In the genomic region with DNA sequence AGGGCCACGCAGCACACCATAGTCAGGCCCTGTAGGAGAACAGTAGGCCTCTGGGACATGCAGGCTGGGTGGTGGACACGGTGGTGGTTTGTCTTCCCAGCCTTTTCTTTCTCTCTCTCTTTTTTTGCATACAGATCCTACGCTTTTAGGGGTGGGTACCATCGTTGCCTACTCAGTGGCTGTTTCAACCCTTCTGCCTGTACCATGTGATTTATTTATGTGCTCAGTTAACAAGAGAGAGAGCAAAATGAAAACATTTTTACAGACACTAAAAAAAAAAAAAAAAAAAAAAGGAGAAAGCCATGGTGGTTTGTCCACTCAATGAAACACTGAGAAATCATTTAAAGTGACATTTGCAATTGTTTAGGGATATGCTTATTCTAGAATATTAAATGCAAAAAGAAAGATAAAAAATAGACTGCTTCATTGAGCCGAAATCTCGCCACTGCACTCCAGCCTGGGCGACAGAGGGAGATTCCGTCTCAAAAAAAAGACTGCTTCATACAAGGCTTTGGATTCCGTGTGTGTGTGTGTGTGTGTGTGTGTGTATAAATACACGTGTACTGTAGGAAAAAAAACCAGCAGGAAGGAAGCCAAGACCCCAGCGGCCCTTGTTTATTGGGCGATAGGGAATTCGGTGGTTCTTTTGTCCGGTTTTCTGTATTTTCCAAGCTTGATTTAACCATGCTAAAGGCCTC, we compare ENCODE assay signal across 8 cellular contexts. TPM values are rescaled to one million over a fixed set of nuclear protein-coding genes. Genes with fewer than 3 reads are reported as not detected.
DNase-seq lines count a peak whose midpoint lies in the region; ATAC-seq, FAIRE-seq and TF ChIP-seq lines count a peak whose summit lies in the region.

No MANE protein-coding gene starts in this region.

- H3K36me3 Mint-ChIP-seq in astrocyte (ENCODE audit: low read depth, unreplicated experiment): no peaks in the 10 kb centered on the region

- H3K27me3 Mint-ChIP-seq in astrocyte (ENCODE audit: low read depth, unreplicated experiment): peaks cover 6% of the 10 kb centered on the region

- no peak for ATAC-seq in GM18858 (IDR thresholded peaks at IDR 0.05; ENCODE audit: unreplicated experiment)

- no peaks in the 10 kb centered on the region for H3K27me3 ChIP-seq in astrocyte (ENCODE audit: insufficient read depth, low read length)

- no peaks in the 10 kb centered on the region for H4K20me1 ChIP-seq in astrocyte (ENCODE audit: insufficient read depth, low read length)

- peak overlapping the region; percentile 80 for H3K4me2 ChIP-seq in astrocyte (ENCODE audit: low read length)

- no peaks in the 10 kb centered on the region for H3K9me3 Mint-ChIP-seq in astrocyte (ENCODE audit: unreplicated experiment)

- FAIRE-seq in astrocyte (lab: Jason Lieb, UNC): no peak

- H3K27ac Mint-ChIP-seq in astrocyte (ENCODE audit: unreplicated experiment): peak overlapping the region; percentile 86

- H3K4me1 ChIP-seq in astrocyte (ENCODE audit: insufficient read depth, low read length): peaks cover 50% of the 10 kb centered on the region

- H3K9ac ChIP-seq in astrocyte (ENCODE audit: low read length): peak overlapping the region; percentile 71

- H3K79me2 ChIP-seq in astrocyte (ENCODE audit: insufficient read depth, low read length): peaks cover 15% of the 10 kb centered on the region

- no peaks in the 10 kb centered on the region for H3K9me3 ChIP-seq in astrocyte (ENCODE audit: insufficient read depth, low read depth, low read length)

- no peak for TF ChIP-seq CTCF in astrocyte (IDR thresholded peaks at IDR 0.05; ENCODE audit: insufficient read depth, low read depth, low read length)

- peak overlapping the region; percentile 78 for H3K27ac ChIP-seq in astrocyte (ENCODE audit: low read depth, low read length)

- peak; percentile 65 for DNase-seq in activated effector memory CD4-positive, alpha-beta T cell treated with anti-CD3 and anti-CD28 coated beads, Interleukin-2, amount 50 U/mL, for 16 hours
- DNase-seq in activated effector memory CD4-positive, alpha-beta T cell treated with Interleukin-2 at 50 U/mL for 16 hours: no peak
- DNase-seq in NCI-H446 treated with DMSO at 0.1 percent for 48 hours (lab: John Stamatoyannopoulos, UW) (peak; percentile 67), astrocyte (ENCODE audit: low read depth) (peak; percentile 78), kidney tubule cell (ENCODE audit: low spot score) (peak; percentile 58), stromal cell of bone marrow (ENCODE audit: low read depth) (peak; percentile 38), OCI-M2 (lab: John Stamatoyannopoulos, UW; ENCODE audit: unreplicated experiment) (no peak)

- H3K4me1 Mint-ChIP-seq in astrocyte (ENCODE audit: low read depth, unreplicated experiment): peaks cover 9% of the 10 kb centered on the region

- H3K4me3 Mint-ChIP-seq in astrocyte (ENCODE audit: unreplicated experiment): peak overlapping the region; percentile 88

- H3K36me3 ChIP-seq in astrocyte (ENCODE audit: insufficient read depth, low read length): no peaks in the 10 kb centered on the region

- peak overlapping the region; percentile 45 for H3K4me3 ChIP-seq in astrocyte (ENCODE audit: insufficient read depth, low read depth, low read length)

- peak overlapping the region; percentile 65 for H2AFZ ChIP-seq in astrocyte (ENCODE audit: low read depth, low read length)

RNA-seq across cellular contexts. Expression of a gene that starts 3.3 kb away (rescaled TPM):
- total RNA-seq in astrocyte: 7.8 and 8.0 TPM in 2 replicates

RNA-seq across cellular contexts. Expression of a gene that starts 11.2 kb away (rescaled TPM):
- total RNA-seq in astrocyte: 8.3 and 9.3 TPM in 2 replicates

RNA-seq across cellular contexts. Expression of a gene that starts 46.5 kb away (rescaled TPM):
- total RNA-seq in astrocyte: 34.9 and 37.8 TPM in 2 replicates

RNA-seq across cellular contexts. Expression of a gene that starts 46.5 kb away (rescaled TPM):
- total RNA-seq in astrocyte: 19.9 and 23.1 TPM in 2 replicates

Comparison
In these comparisons a context has a peak if more than half of its experiments do, and no peak if none do; other contexts are left out.
1. DNase-seq: peak in activated effector memory CD4-positive, alpha-beta T cell treated with anti-CD3 and anti-CD28 coated beads, Interleukin-2, amount 50 U/mL, for 16 hours (single experiment), NCI-H446 treated with DMSO at 0.1 percent for 48 hours (single experiment), astrocyte (single experiment), kidney tubule cell (single experiment) and stromal cell of bone marrow (single experiment); none in activated effector memory CD4-positive, alpha-beta T cell treated with Interleukin-2 at 50 U/mL for 16 hours (single experiment) and OCI-M2 (single experiment).